21 cellular contexts compared by ENCODE assay signal in genomic region chr16:29231231-29231630, GRCh38.
DNase-seq lines count a peak whose midpoint lies in the region; ATAC-seq and TF ChIP-seq lines count a peak whose summit lies in the region.
"Had no signal": no experiment of that assay in that cellular context is flagged by ENCODE, and none has a peak within 500 bp of the region (broad histone marks: within the 10 kb centered on the region; RNA-seq: fewer than 3 reads in every experiment).

No MANE protein-coding gene starts in this region.

- no peak overlapping the region for H3K27ac Mint-ChIP-seq in neural progenitor cell
- H3K27ac Mint-ChIP-seq: CD4-positive, CD25-positive, alpha-beta regulatory T cell had no signal

- peaks cover 4% of the 10 kb centered on the region for H3K36me3 Mint-ChIP-seq in neural progenitor cell

- no peak overlapping the region for H3K27ac ChIP-seq in right atrium auricular region
- H3K27ac ChIP-seq in left ventricle myocardium inferior (replicated peaks) = peak overlapping the region; percentile 27
- H3K27ac ChIP-seq in neural progenitor cell = no peak overlapping the region
- H3K27ac ChIP-seq in vagina = peak overlapping the region; percentile 80
- no peak overlapping the region for H3K27ac ChIP-seq in thyroid gland
- H3K27ac ChIP-seq: A549, adrenal gland, Peyer's patch had no signal

- peaks cover 0 to 10% of the 10 kb centered on the region in 2 donors for H3K4me1 ChIP-seq in right atrium auricular region
- H3K4me1 ChIP-seq in left ventricle myocardium inferior = no peaks in the 10 kb centered on the region
- peaks cover 6% of the 10 kb centered on the region for H3K4me1 ChIP-seq in neural progenitor cell
- H3K4me1 ChIP-seq in vagina = peaks cover 17% of the 10 kb centered on the region
- H3K4me1 ChIP-seq in thyroid gland = no peaks in the 10 kb centered on the region
- H3K4me1 ChIP-seq: adrenal gland, Peyer's patch had no signal

- ATAC-seq in Right ventricle myocardium inferior (peak; percentile 11), HG03469 (IDR thresholded peaks at IDR 0.05; ENCODE audit: unreplicated experiment) (no peak), GM21447 (IDR thresholded peaks at IDR 0.05; ENCODE audit: unreplicated experiment) (no peak)
- ATAC-seq: A549; effector memory CD8-positive, alpha-beta T cell; SK-N-SH treated with all-trans-retinoic acid at 6 μM for 48 hours had no signal

- H3K36me3 ChIP-seq in right atrium auricular region = no peaks in the 10 kb centered on the region
- H3K36me3 ChIP-seq in left ventricle myocardium inferior = no peaks in the 10 kb centered on the region
- no peaks in the 10 kb centered on the region for H3K36me3 ChIP-seq in neural progenitor cell
- H3K36me3 ChIP-seq in vagina = no peaks in the 10 kb centered on the region
- no peaks in the 10 kb centered on the region for H3K36me3 ChIP-seq in thyroid gland
- H3K36me3 ChIP-seq: adrenal gland, Peyer's patch had no signal

- peaks cover 7% of the 10 kb centered on the region for H3K27me3 Mint-ChIP-seq in neural progenitor cell (ENCODE audit: insufficient read depth, low read depth)
- H3K27me3 Mint-ChIP-seq: CD4-positive, CD25-positive, alpha-beta regulatory T cell; central memory CD8-positive, alpha-beta T cell; effector memory CD8-positive, alpha-beta T cell had no signal

- H3K79me2 ChIP-seq in neural progenitor cell (ENCODE audit: low read depth) = no peaks in the 10 kb centered on the region

- H3K27me3 ChIP-seq in right atrium auricular region (no peaks in the 10 kb centered on the region), left ventricle myocardium inferior (ENCODE audit: low read depth) (no peaks in the 10 kb centered on the region), neural progenitor cell (no peaks in the 10 kb centered on the region), vagina (no peaks in the 10 kb centered on the region), thyroid gland (no peaks in the 10 kb centered on the region)
- H3K27me3 ChIP-seq: adrenal gland, Peyer's patch, testis had no signal

- no peaks in the 10 kb centered on the region for H4K20me1 ChIP-seq in neural progenitor cell (ENCODE audit: low read depth)

- WGBS in thyroid gland, 2 donors = 67 to 72% methylated on average over 4 to 15 of the region's 18 CpGs

- H3K4me3 Mint-ChIP-seq in neural progenitor cell = peak overlapping the region; percentile 35
- H3K4me3 Mint-ChIP-seq: CD4-positive, CD25-positive, alpha-beta regulatory T cell; central memory CD8-positive, alpha-beta T cell; effector memory CD8-positive, alpha-beta T cell had no signal

- H3K9me3 ChIP-seq in right atrium auricular region (no peaks in the 10 kb centered on the region), left ventricle myocardium inferior (replicated peaks) (no peaks in the 10 kb centered on the region), neural progenitor cell (ENCODE audit: low read depth) (no peaks in the 10 kb centered on the region), vagina (no peaks in the 10 kb centered on the region), thyroid gland (no peaks in the 10 kb centered on the region)
- H3K9me3 ChIP-seq: A549, adrenal gland, Peyer's patch, testis had no signal

- peaks cover 22% of the 10 kb centered on the region for H3K4me1 Mint-ChIP-seq in neural progenitor cell

- H3K9ac ChIP-seq in neural progenitor cell = no peak overlapping the region

- H3K4me2 ChIP-seq in neural progenitor cell = peak overlapping the region; percentile 38
- H3K4me2 ChIP-seq: A549 had no signal

- intact Hi-C loops in Right ventricle myocardium inferior (cut with DNase I) = no loop called here
- intact Hi-C loops in left ventricle myocardium inferior (cut with micrococcal nuclease) = no loop called here
- intact Hi-C loops in vagina (cut with DNase I) = no loop called here
- intact Hi-C loops in thyroid gland (cut with DNase I) = no loop called here

- H3K9me3 Mint-ChIP-seq in neural progenitor cell = peaks cover 7% of the 10 kb centered on the region
- H3K9me3 Mint-ChIP-seq: CD4-positive, CD25-positive, alpha-beta regulatory T cell; central memory CD8-positive, alpha-beta T cell; effector memory CD8-positive, alpha-beta T cell had no signal

- TF ChIP-seq POLR2A in vagina (IDR thresholded peaks at IDR 0.05) = no peak
- TF ChIP-seq POLR2A in thyroid gland (IDR thresholded peaks at IDR 0.05) = no peak

- H3F3A ChIP-seq in neural progenitor cell (ENCODE audit: low read depth) = no peaks in the 10 kb centered on the region

- peak overlapping the region; percentile 76 for H2AFZ ChIP-seq in neural progenitor cell (replicated peaks)

- TF ChIP-seq CTCF in right atrium auricular region (IDR thresholded peaks at IDR 0.05) = no peak
- no peak for TF ChIP-seq CTCF in left ventricle myocardium inferior (IDR thresholded peaks at IDR 0.05; ENCODE audit: borderline replicate concordance)
- TF ChIP-seq CTCF in neural progenitor cell (IDR thresholded peaks at IDR 0.05) = no peak
- no peak for TF ChIP-seq CTCF in vagina (IDR thresholded peaks at IDR 0.05)
- TF ChIP-seq CTCF in thyroid gland (IDR thresholded peaks at IDR 0.05) = no peak

- DNase-seq in Right ventricle myocardium inferior (ENCODE audit: missing footprints) (no peak), right atrium auricular region (ENCODE audit: low spot score) (no peak), left ventricle myocardium inferior (no peak), neural progenitor cell (ENCODE audit: low spot score) (peak; percentile 7), vagina (ENCODE audit: extremely low spot score in 2 of 2) (peak; percentile 60 to 82), thyroid gland (no peak)
- DNase-seq: activated CD4-positive, alpha-beta T cell treated with anti-CD3 and anti-CD28 coated beads for 1 hour; CD4-positive, CD25-positive, alpha-beta regulatory T cell; DMS53; effector memory CD8-positive, alpha-beta T cell; kidney glomerular epithelial cell; NCI-H1105 treated with DMSO at 0.1 percent for 48 hours; Peyer's patch; T-helper 9 cell; testis had no signal

- H3K4me3 ChIP-seq in right atrium auricular region (no peak overlapping the region), left ventricle myocardium inferior (no peak overlapping the region), neural progenitor cell (no peak overlapping the region), vagina (no peak overlapping the region), thyroid gland (replicated peaks in 1 of 3) (no peak overlapping the region)
- H3K4me3 ChIP-seq: A549, adrenal gland, Peyer's patch, testis had no signal

Comparison
In these comparisons a context has a peak if more than half of its experiments do, and no peak if none do; other contexts are left out.
1. H3K27ac ChIP-seq: peak in left ventricle myocardium inferior (single experiment) and vagina (single experiment); none in right atrium auricular region (0 of 2), neural progenitor cell (single experiment) and thyroid gland (0 of 3).
2. DNase-seq: peak in neural progenitor cell (single experiment) and vagina (2 of 2); none in Right ventricle myocardium inferior (single experiment), right atrium auricular region (single experiment), left ventricle myocardium inferior (single experiment) and thyroid gland (0 of 2).